22 cellular contexts compared by ENCODE assay signal in genomic region chr9:69198526-69199250, GRCh38. TPM values are rescaled to one million over a fixed set of nuclear protein-coding genes. Genes with fewer than 3 reads are reported as not detected.
DNase-seq lines count a peak whose midpoint lies in the region; ATAC-seq and TF ChIP-seq lines count a peak whose summit lies in the region.
"Had no signal": no experiment of that assay in that cellular context is flagged by ENCODE, and none has a peak within 500 bp of the region (broad histone marks: within the 10 kb centered on the region; RNA-seq: fewer than 3 reads in every experiment).

No MANE protein-coding gene starts in this region.

- no peak overlapping the region for H4K91ac ChIP-seq in H9 (ENCODE audit: insufficient read length, low read depth, low read length)

- H3K36me3 Mint-ChIP-seq in H9 (ENCODE audit: insufficient read depth in 1 of 3, low read depth in 3 of 3) = peaks cover 0 to 8% (median 2%) of the 10 kb centered on the region in 3 experiments; a peak in 3 of 7 replicates
- H3K36me3 Mint-ChIP-seq in HFFc6 (ENCODE audit: low read depth) = peaks cover 8% of the 10 kb centered on the region
- H3K36me3 Mint-ChIP-seq: naive B cell had no signal

- no peak overlapping the region for H2BK5ac ChIP-seq in H9 (ENCODE audit: insufficient read length, low read length)

- peaks cover 2% of the 10 kb centered on the region for H3K79me1 ChIP-seq in H9 (ENCODE audit: insufficient read depth, low read depth, low read length, poor library complexity, severe bottlenecking)

- H2BK15ac ChIP-seq in H9 (ENCODE audit: low read depth, low read length) = no peak overlapping the region

- no peak overlapping the region for H3T11ph ChIP-seq in H9 (ENCODE audit: low read length)

- no peak overlapping the region for H3K4ac ChIP-seq in H9 (ENCODE audit: low read depth, low read length)

- no peak overlapping the region for H4K8ac ChIP-seq in H9 (replicated peaks; ENCODE audit: insufficient read length, low read depth, low read length)

- no peak overlapping the region for H2BK20ac ChIP-seq in H9 (ENCODE audit: low read depth, low read length, poor library complexity, severe bottlenecking)

- H3K27ac ChIP-seq in H9 (ENCODE audit: insufficient read length, low read depth, low read length) = no peak overlapping the region
- H3K27ac ChIP-seq: colonic mucosa had no signal

- no peaks in the 10 kb centered on the region for H4K20me1 ChIP-seq in H9 (ENCODE audit: control insufficient read depth, insufficient read depth, insufficient read length)

- no peak overlapping the region for H3K4me2 ChIP-seq in H9 (ENCODE audit: insufficient read depth, insufficient read length, low read length)

- H3K9me3 ChIP-seq in H9 (ENCODE audit: control insufficient read depth, low read depth, low read length) = no peaks in the 10 kb centered on the region
- H3K9me3 ChIP-seq: BE2C, colonic mucosa had no signal

- no peaks in the 10 kb centered on the region for H3K9me3 Mint-ChIP-seq in H9
- no peaks in the 10 kb centered on the region for H3K9me3 Mint-ChIP-seq in HFFc6
- H3K9me3 Mint-ChIP-seq: activated CD4-positive, alpha-beta memory T cell treated with anti-CD3 and anti-CD28 coated beads, Interleukin-2, amount 10 ng/mL, durations not matched to agents 7 days and 5 days; activated T-cell treated with anti-CD3 and anti-CD28 coated beads, Interleukin-2, amount 50 U/mL, for 4 hours; naive B cell had no signal

- H3K23ac ChIP-seq in H9 (ENCODE audit: insufficient read length, low read depth, low read length) = no peak overlapping the region

- no peak overlapping the region for H2AK5ac ChIP-seq in H9 (ENCODE audit: insufficient read length, low read length)

- no peak overlapping the region for H3K9ac ChIP-seq in H9 (ENCODE audit: extremely low read depth, insufficient read length, low read length)

- H2BK120ac ChIP-seq in H9 (ENCODE audit: low read depth, low read length, poor library complexity, severe bottlenecking) = no peak overlapping the region

- H2AFZ ChIP-seq in H9 (ENCODE audit: low read length) = no peak overlapping the region

- TF ChIP-seq CTCF in H9 (conservative IDR thresholded peaks at IDR 0.05) = no peak
- TF ChIP-seq CTCF in HFFc6 (IDR thresholded peaks at IDR 0.05) = no peak

- H3K27me3 ChIP-seq in H9 (ENCODE audit: insufficient read depth, low read length) = no peaks in the 10 kb centered on the region
- H3K27me3 ChIP-seq: BE2C, colonic mucosa had no signal

- peaks cover 7% of the 10 kb centered on the region; the same call in 1 of the 2 replicates for H3K4me1 ChIP-seq in H9 (ENCODE audit: insufficient read depth, low read length)
- H3K4me1 ChIP-seq: BE2C, colonic mucosa had no signal

- peaks cover 6% of the 10 kb centered on the region; the same call in 1 of the 2 replicates for H3K79me2 ChIP-seq in H9 (ENCODE audit: insufficient read depth, low read length)

- H3K4me1 Mint-ChIP-seq in H9 (peaks cover 46 to 49% of the 10 kb centered on the region in 2 experiments), HFFc6 (ENCODE audit: low read depth) (peaks cover 19% of the 10 kb centered on the region)

- intact Hi-C loops in left ventricle myocardium superior (cut with micrococcal nuclease) = no loop called here

- H3K56ac ChIP-seq in H9 (ENCODE audit: insufficient read length, low read depth, low read length) = no peak overlapping the region

- H3K27ac Mint-ChIP-seq in H9 = peak overlapping the region in 2 of 3 experiments; percentile 68 to 85; a peak in 2 of 7 replicates
- no peak overlapping the region for H3K27ac Mint-ChIP-seq in HFFc6
- H3K27ac Mint-ChIP-seq: activated naive CD8-positive, alpha-beta T cell; naive B cell had no signal

- no peak for DNase-seq in H9
- DNase-seq in astrocyte of the hippocampus (ENCODE audit: low read depth, low spot score) = peak; percentile 14
- DNase-seq in left ventricle myocardium superior = no peak
- DNase-seq in pons (ENCODE audit: low spot score) = peak; percentile 83
- DNase-seq in HFFc6 = no peak
- DNase-seq in DMS79 (lab: John Stamatoyannopoulos, UW) = no peak
- DNase-seq in SW480 (ENCODE audit: low spot score) = no peak
- DNase-seq: activated CD4-positive, alpha-beta memory T cell treated with anti-CD3 and anti-CD28 coated beads, Interleukin-2, amount 10 ng/mL, durations not matched to agents 7 days and 5 days; activated T-cell treated with anti-CD3 and anti-CD28 coated beads, Interleukin-2, amount 50 U/mL, for 4 hours; BE2C; colonic mucosa; EL; Karpas-422; naive B cell; NCI-H1048; NCI-H2081 treated with DMSO at 0.1 percent for 48 hours; NCI-H524; stimulated activated CD4-positive, alpha-beta T cell treated with anti-CD3 and anti-CD28 coated beads, Interleukin-2, amount 100 ng/mL, for 24 hours; stimulated activated naive CD4-positive, alpha-beta T cell treated with Interleukin-2 at 50 U/mL for 16 hours; T-helper 17 cell had no signal

- H3K14ac ChIP-seq in H9 (ENCODE audit: insufficient read depth, low read length) = no peak overlapping the region

- H3K27me3 Mint-ChIP-seq in H9 (ENCODE audit: low read depth) (no peaks in the 10 kb centered on the region), HFFc6 (ENCODE audit: insufficient read depth) (peaks cover 1% of the 10 kb centered on the region)
- H3K27me3 Mint-ChIP-seq: activated CD4-positive, alpha-beta memory T cell treated with anti-CD3 and anti-CD28 coated beads, Interleukin-2, amount 10 ng/mL, durations not matched to agents 7 days and 5 days; activated naive CD8-positive, alpha-beta T cell; T-helper 17 cell had no signal

- H3K23me2 ChIP-seq in H9 (ENCODE audit: insufficient read length, low read depth, low read length, poor library complexity, severe bottlenecking) = no peaks in the 10 kb centered on the region

- H4K5ac ChIP-seq in H9 (ENCODE audit: insufficient read length, low read depth, low read length) = no peak overlapping the region

- H3K18ac ChIP-seq in H9 (ENCODE audit: insufficient read length, low read depth, low read length) = no peak overlapping the region

- H3K4me3 Mint-ChIP-seq in H9 (no peak overlapping the region), HFFc6 (no peak overlapping the region)
- H3K4me3 Mint-ChIP-seq: activated CD4-positive, alpha-beta memory T cell treated with anti-CD3 and anti-CD28 coated beads, Interleukin-2, amount 10 ng/mL, durations not matched to agents 7 days and 5 days; activated naive CD8-positive, alpha-beta T cell; activated T-cell treated with anti-CD3 and anti-CD28 coated beads, Interleukin-2, amount 50 U/mL, for 4 hours; naive B cell had no signal

- no peak overlapping the region for H2BK12ac ChIP-seq in H9 (ENCODE audit: insufficient read length, low read depth, low read length)

- WGBS in H9 (ENCODE audit: extremely low coverage, insufficient read length, low lambda C conversion rate) = 100% methylated on average over 1 of the region's 7 CpGs

- ATAC-seq in left ventricle myocardium superior (peak; percentile 47), HG03342 (IDR thresholded peaks at IDR 0.05; ENCODE audit: unreplicated experiment) (no peak)
- ATAC-seq: activated T-cell treated with anti-CD3 and anti-CD28 coated beads, Interleukin-2, amount 50 U/mL, for 4 hours; T-helper 17 cell had no signal

RNA-seq across cellular contexts. Expression of gene TJP2, which starts 24.6 kb away (rescaled TPM):
- total RNA-seq in H9 (2021) (130 and 133 TPM in 2 replicates), left ventricle myocardium superior (123 TPM)
- total RNA-seq in HFFc6 (2021; fragmentation: NEBNext Ultra II Directional; extraction: Animal tissue kit (Norgen Biotek cat#: 25700)) = 10 to 100 TPM; 25.3 to 50.4 (median 45.4) TPM

Comparison
In these comparisons a context has a peak if more than half of its experiments do, and no peak if none do; other contexts are left out.
1. DNase-seq: peak in astrocyte of the hippocampus (single experiment) and pons (single experiment); none in H9 (single experiment), left ventricle myocardium superior (single experiment), HFFc6 (single experiment), DMS79 (single experiment) and SW480 (single experiment).